In the genomic region with DNA sequence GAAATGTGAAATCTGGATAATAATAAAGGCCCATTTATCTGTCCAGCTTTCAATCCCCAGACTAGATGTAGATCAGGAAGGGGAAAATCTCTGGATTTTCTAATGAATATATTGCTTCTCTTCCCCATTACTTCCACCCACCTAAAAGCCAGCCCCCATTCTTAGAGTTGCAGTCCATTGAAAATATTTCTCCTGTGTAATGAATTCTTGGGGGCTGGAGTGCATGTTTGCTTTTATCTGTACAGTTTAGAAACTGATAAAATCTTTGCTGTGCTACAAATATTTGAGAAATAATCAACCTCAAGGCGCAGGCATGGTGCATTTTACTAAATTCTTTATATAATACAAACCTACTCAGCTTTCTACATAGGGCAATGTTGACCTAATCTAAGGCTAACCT, we compare ENCODE assay signal across 8 cellular contexts.
DNase-seq lines count a peak whose midpoint lies in the region; ATAC-seq and TF ChIP-seq lines count a peak whose summit lies in the region.

No MANE protein-coding gene starts in this region.

- 67 to 84% (median 75%) methylated on average over 1 of the region's 1 CpG for WGBS in adrenal gland, 4 donors
- 15 to 59% methylated on average over 1 of the region's 1 CpG for WGBS in transverse colon (ENCODE audit: low coverage in 1 of 2), 2 donors

- H3K9ac ChIP-seq in muscle layer of colon (ENCODE audit: low read length) = peak overlapping the region; percentile 35

- TF ChIP-seq CTCF in adrenal gland (IDR thresholded peaks at IDR 0.05) (no peak), transverse colon (IDR thresholded peaks at IDR 0.05) (no peak)

- no peak for TF ChIP-seq EP300 in transverse colon (IDR thresholded peaks at IDR 0.05; ENCODE audit: low read depth)

- H3K36me3 ChIP-seq in adrenal gland (replicated peaks in 1 of 2) = peaks cover 0 to 16% of the 10 kb centered on the region in 2 donors
- peaks cover 21% of the 10 kb centered on the region for H3K36me3 ChIP-seq in muscle layer of colon (ENCODE audit: insufficient read depth, low read length)
- H3K36me3 ChIP-seq in transverse colon = peaks cover 0 to 13% (median 4%) of the 10 kb centered on the region in 4 donors

- H3K9me3 ChIP-seq in adrenal gland (replicated peaks in 1 of 3) = no peaks in the 10 kb centered on the region
- H3K9me3 ChIP-seq in muscle layer of colon (ENCODE audit: low read length) = no peaks in the 10 kb centered on the region
- no peaks in the 10 kb centered on the region for H3K9me3 ChIP-seq in transverse colon

- no peaks in the 10 kb centered on the region for H3K27me3 Mint-ChIP-seq in activated naive CD4-positive, alpha-beta T cell treated with anti-CD3 and anti-CD28 coated beads, Interleukin-2, amount 10 ng/mL, durations not matched to agents 7 days and 5 days

- H3K9me3 Mint-ChIP-seq in activated naive CD4-positive, alpha-beta T cell treated with anti-CD3 and anti-CD28 coated beads, Interleukin-2, amount 10 ng/mL, durations not matched to agents 7 days and 5 days = peaks cover 3% of the 10 kb centered on the region

- H3K27ac ChIP-seq in adrenal gland = peak overlapping the region; percentile 11 to 82 (median 66)
- peak overlapping the region; percentile 86 for H3K27ac ChIP-seq in muscle layer of colon (ENCODE audit: low read depth, low read length)
- H3K27ac ChIP-seq in transverse colon = peak overlapping the region; percentile 84 to 88 (median 86)

- CTCF ChIA-PET in activated naive CD4-positive, alpha-beta T cell treated with anti-CD3 and anti-CD28 coated beads, Interleukin-2, amount 10 ng/mL, durations not matched to agents 7 days and 5 days (lab: Charles Lee) = interaction anchor here (0.8 to 3.9 kb wide), 6 partner anchors 26 to 163 kb away, joined by 3 to 15 read pairs (median 3); no protein-coding TSS in a partner anchor

- H3K4me3 ChIP-seq in adrenal gland (no peak overlapping the region), muscle layer of colon (ENCODE audit: low read depth in 1 of 2, low read length in 2 of 2) (peak overlapping the region in 1 of 2 donors; percentile 25), transverse colon (peak overlapping the region in 1 of 4 donors; percentile 22)

- peak overlapping the region; percentile 92 for H3K27ac Mint-ChIP-seq in activated naive CD4-positive, alpha-beta T cell treated with anti-CD3 and anti-CD28 coated beads, Interleukin-2, amount 10 ng/mL, durations not matched to agents 7 days and 5 days

- TF ChIP-seq POLR2A in adrenal gland (IDR thresholded peaks at IDR 0.05) = no peak
- no peak for TF ChIP-seq POLR2A in transverse colon (IDR thresholded peaks at IDR 0.05)

- peaks cover 87% of the 10 kb centered on the region for H3K4me1 Mint-ChIP-seq in activated naive CD4-positive, alpha-beta T cell treated with anti-CD3 and anti-CD28 coated beads, Interleukin-2, amount 10 ng/mL, durations not matched to agents 7 days and 5 days

- H3K4me3 Mint-ChIP-seq in activated naive CD4-positive, alpha-beta T cell treated with anti-CD3 and anti-CD28 coated beads, Interleukin-2, amount 10 ng/mL, durations not matched to agents 7 days and 5 days = peak overlapping the region; percentile 40

- intact Hi-C loops in adrenal gland (cut with DNase I) (no loop called here), transverse colon (cut with DNase I; ENCODE audit: low total_unique reads) (no loop called here)

- no peak for DNase-seq in activated naive CD4-positive, alpha-beta T cell treated with anti-CD3 and anti-CD28 coated beads, Interleukin-2, amount 10 ng/mL, durations not matched to agents 7 days and 5 days
- no peak for DNase-seq in activated naive CD4-positive, alpha-beta T cell treated with Interleukin-2 at 50 U/mL for 16 hours
- DNase-seq in adrenal gland (no peak), transverse colon (no peak), NCI-H2107 (lab: John Stamatoyannopoulos, UW) (no peak), LoVo (ENCODE audit: low spot score) (no peak)

- peaks cover 20 to 55% of the 10 kb centered on the region in 2 donors for H3K4me1 ChIP-seq in adrenal gland (replicated peaks in 1 of 2)
- H3K4me1 ChIP-seq in muscle layer of colon (ENCODE audit: insufficient read depth, low read length) = peaks cover 74% of the 10 kb centered on the region
- peaks cover 23 to 63% (median 44%) of the 10 kb centered on the region in 4 donors for H3K4me1 ChIP-seq in transverse colon

- no peaks in the 10 kb centered on the region for H3K27me3 ChIP-seq in adrenal gland
- no peaks in the 10 kb centered on the region for H3K27me3 ChIP-seq in muscle layer of colon (ENCODE audit: control insufficient read depth in 1 of 2, insufficient read depth in 2 of 2, low read length in 2 of 2)
- no peaks in the 10 kb centered on the region for H3K27me3 ChIP-seq in transverse colon

- in situ Hi-C loops in transverse colon (cut with MboI; ENCODE audit: low pct_ligation_motif_present in 1 of 4, low pct_unique_long_range_greater_than_20kb in 1 of 4, low sequenced_read_pairs in 3 of 4) = no loop called here

- ATAC-seq in HG03469 (IDR thresholded peaks at IDR 0.05; ENCODE audit: unreplicated experiment) = no peak

- H3K36me3 Mint-ChIP-seq in activated naive CD4-positive, alpha-beta T cell treated with anti-CD3 and anti-CD28 coated beads, Interleukin-2, amount 10 ng/mL, durations not matched to agents 7 days and 5 days = peaks cover 84% of the 10 kb centered on the region
